20 cellular contexts compared by ENCODE assay signal in genomic region chr3:170531054-170531453, GRCh38. TPM values are rescaled to one million over a fixed set of nuclear protein-coding genes. Genes with fewer than 3 reads are reported as not detected.
"Had no signal": no experiment of that assay in that cellular context is flagged by ENCODE, and none has a peak within 500 bp of the region (broad histone marks: within the 10 kb centered on the region; RNA-seq: fewer than 3 reads in every experiment).

No MANE protein-coding gene starts in this region.

- ATAC-seq: lower lobe of right lung; mucosa of descending colon; naive thymus-derived CD8-positive, alpha-beta T cell; right cardiac atrium had no signal

- H3K27ac ChIP-seq: heart right ventricle, left ventricle myocardium inferior, lower lobe of right lung, stomach, tibial artery, upper lobe of left lung, uterus had no signal

- DNase-seq: central memory CD4-positive, alpha-beta T cell; cortex of kidney; endodermal cell; heart right ventricle; hypothalamus; left cardiac atrium; left ventricle myocardium inferior; lower lobe of right lung; mesenchymal stem cell; mucosa of descending colon; naive thymus-derived CD8-positive, alpha-beta T cell; posterior cingulate gyrus; right cardiac atrium; small intestine; stimulated activated CD4-positive, alpha-beta T cell treated with anti-CD3 and anti-CD28 coated beads, Interleukin-12 subunit alpha, Interleukin-12 subunit beta, amount 100 ng/mL, for 4 hours; stimulated activated naive CD4-positive, alpha-beta T cell; stomach; tibial artery; upper lobe of left lung; uterus had no signal

RNA-seq across cellular contexts. Expression of gene SLC7A14, which starts 54.8 kb away (rescaled TPM):
- total RNA-seq: heart right ventricle; left ventricle myocardium inferior; naive thymus-derived CD8-positive, alpha-beta T cell had no signal
